8 cellular contexts compared by ENCODE assay signal in the genomic region with DNA sequence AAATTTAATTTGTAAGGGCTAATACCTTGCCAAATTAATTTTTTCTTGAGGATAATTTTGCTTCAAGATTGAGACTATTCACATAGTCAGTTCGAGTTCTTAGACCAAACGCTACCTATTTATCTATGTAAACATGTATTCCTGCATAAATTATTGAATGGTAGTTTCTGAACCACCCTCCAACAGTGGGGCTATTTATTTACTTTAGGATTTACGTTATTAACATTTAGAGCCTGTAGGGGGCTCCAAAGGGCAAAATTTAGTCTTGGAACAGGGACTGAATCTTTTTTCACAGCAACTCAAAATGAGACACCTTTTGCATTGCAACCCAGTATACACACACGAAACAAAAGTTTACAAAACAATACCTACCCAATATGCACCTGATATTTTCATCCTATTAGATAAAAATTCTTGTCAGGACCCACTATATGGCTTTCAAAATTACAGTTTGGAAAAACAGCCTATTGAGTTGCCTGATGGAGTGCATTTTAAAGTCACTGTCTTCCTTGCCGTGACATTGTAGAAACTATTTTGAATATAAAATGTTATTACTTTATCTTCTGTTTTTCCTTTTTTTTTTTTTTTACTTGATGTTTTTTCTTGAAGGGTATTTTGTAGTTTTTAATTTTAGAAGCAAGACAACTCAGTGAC. TPM values are rescaled to one million over a fixed set of nuclear protein-coding genes. Genes with fewer than 3 reads are reported as not detected.
A peak's percentile ranks its signal among the peaks of the same experiment; 100 is the strongest.
DNase-seq lines count a peak whose midpoint lies in the region; ATAC-seq and TF ChIP-seq lines count a peak whose summit lies in the region.

No MANE protein-coding gene starts in this region.

- CTCF ChIA-PET in RWPE1 (lab: Yijun Ruan, JAX) = interaction anchor here (0.7 to 1.0 kb wide), 2 partner anchors 135 to 224 kb away, joined by 3 to 9 read pairs; a partner anchor contains a TSS

- no peak overlapping the region for H3K4me3 Mint-ChIP-seq in activated naive CD8-positive, alpha-beta T cell treated with anti-CD3 and anti-CD28 coated beads, Interleukin-2, amount 10 ng/mL, durations not matched to agents 7 days and 5 days
- H3K4me3 Mint-ChIP-seq in activated naive CD8-positive, alpha-beta T cell treated with anti-CD3 and anti-CD28 coated beads, Interleukin-2, amount 50 U/mL, for 24 hours = no peak overlapping the region
- no peak overlapping the region for H3K4me3 Mint-ChIP-seq in nephron progenitor cell

- ATAC-seq in activated naive CD8-positive, alpha-beta T cell treated with anti-CD3 and anti-CD28 coated beads, Interleukin-2, amount 10 ng/mL, durations not matched to agents 7 days and 5 days (ENCODE audit: low read depth) = peak; percentile 60
- ATAC-seq in activated naive CD8-positive, alpha-beta T cell treated with anti-CD3 and anti-CD28 coated beads, Interleukin-2, amount 50 U/mL, for 24 hours = no peak
- ATAC-seq in GM21529 (IDR thresholded peaks at IDR 0.05; ENCODE audit: unreplicated experiment) = peak; percentile 71
- peak; percentile 28 for ATAC-seq in esophagus mucosa

- POLR2A ChIA-PET in activated naive CD8-positive, alpha-beta T cell treated with anti-CD3 and anti-CD28 coated beads, Interleukin-2, amount 10 ng/mL, durations not matched to agents 7 days and 5 days (lab: Charles Lee) = no interaction called here
- POLR2A ChIA-PET in RWPE1 (lab: Yijun Ruan, JAX; ENCODE audit: low non-redundant PET) = no interaction called here

- in situ Hi-C loops in KBM-7 (cut with MboI; ENCODE audit: low pct_unique_long_range_greater_than_20kb, low sequenced_read_pairs) = no loop called here

- peaks cover 4% of the 10 kb centered on the region for H3K36me3 Mint-ChIP-seq in activated naive CD8-positive, alpha-beta T cell treated with anti-CD3 and anti-CD28 coated beads, Interleukin-2, amount 10 ng/mL, durations not matched to agents 7 days and 5 days
- H3K36me3 Mint-ChIP-seq in activated naive CD8-positive, alpha-beta T cell treated with anti-CD3 and anti-CD28 coated beads, Interleukin-2, amount 50 U/mL, for 24 hours (ENCODE audit: low read depth) = peaks cover 3% of the 10 kb centered on the region
- H3K36me3 Mint-ChIP-seq in nephron progenitor cell (ENCODE audit: low read depth) = no peaks in the 10 kb centered on the region

- peak; percentile 78 for TF ChIP-seq CTCF in RWPE1 (conservative IDR thresholded peaks at IDR 0.05; ENCODE audit: low read depth)
- TF ChIP-seq CTCF in nephron progenitor cell (IDR thresholded peaks at IDR 0.05) = peak; percentile 71

- H3K27me3 Mint-ChIP-seq in activated naive CD8-positive, alpha-beta T cell treated with anti-CD3 and anti-CD28 coated beads, Interleukin-2, amount 10 ng/mL, durations not matched to agents 7 days and 5 days = no peaks in the 10 kb centered on the region
- H3K27me3 Mint-ChIP-seq in activated naive CD8-positive, alpha-beta T cell treated with anti-CD3 and anti-CD28 coated beads, Interleukin-2, amount 50 U/mL, for 24 hours = no peaks in the 10 kb centered on the region
- no peaks in the 10 kb centered on the region for H3K27me3 Mint-ChIP-seq in nephron progenitor cell (ENCODE audit: low read depth, poor library complexity)

- DNase-seq in activated naive CD8-positive, alpha-beta T cell treated with anti-CD3 and anti-CD28 coated beads, Interleukin-2, amount 10 ng/mL, durations not matched to agents 7 days and 5 days = no peak
- no peak for DNase-seq in activated naive CD8-positive, alpha-beta T cell treated with anti-CD3 and anti-CD28 coated beads, Interleukin-2, amount 50 U/mL, for 24 hours
- peak; percentile 48 for DNase-seq in KBM-7
- DNase-seq in RWPE1 (ENCODE audit: low spot score) = peak; percentile 82
- peak; percentile 14 for DNase-seq in nephron progenitor cell
- DNase-seq in NCI-H128 (lab: John Stamatoyannopoulos, UW; ENCODE audit: unreplicated experiment) = no peak

- H3K27ac ChIP-seq in RWPE1 = no peak overlapping the region

- no peaks in the 10 kb centered on the region for H3K4me1 Mint-ChIP-seq in activated naive CD8-positive, alpha-beta T cell treated with anti-CD3 and anti-CD28 coated beads, Interleukin-2, amount 10 ng/mL, durations not matched to agents 7 days and 5 days
- H3K4me1 Mint-ChIP-seq in activated naive CD8-positive, alpha-beta T cell treated with anti-CD3 and anti-CD28 coated beads, Interleukin-2, amount 50 U/mL, for 24 hours = no peaks in the 10 kb centered on the region
- peaks cover 26% of the 10 kb centered on the region for H3K4me1 Mint-ChIP-seq in nephron progenitor cell

- H3K9me3 Mint-ChIP-seq in activated naive CD8-positive, alpha-beta T cell treated with anti-CD3 and anti-CD28 coated beads, Interleukin-2, amount 10 ng/mL, durations not matched to agents 7 days and 5 days = no peaks in the 10 kb centered on the region
- no peaks in the 10 kb centered on the region for H3K9me3 Mint-ChIP-seq in activated naive CD8-positive, alpha-beta T cell treated with anti-CD3 and anti-CD28 coated beads, Interleukin-2, amount 50 U/mL, for 24 hours
- H3K9me3 Mint-ChIP-seq in nephron progenitor cell = no peaks in the 10 kb centered on the region

- H3K27ac Mint-ChIP-seq in activated naive CD8-positive, alpha-beta T cell treated with anti-CD3 and anti-CD28 coated beads, Interleukin-2, amount 10 ng/mL, durations not matched to agents 7 days and 5 days = no peak overlapping the region
- H3K27ac Mint-ChIP-seq in activated naive CD8-positive, alpha-beta T cell treated with anti-CD3 and anti-CD28 coated beads, Interleukin-2, amount 50 U/mL, for 24 hours = no peak overlapping the region
- no peak overlapping the region for H3K27ac Mint-ChIP-seq in nephron progenitor cell

RNA-seq across cellular contexts. Expression of a gene that starts 47.1 kb away (rescaled TPM):
- under 1 TPM in 1 of 2 experiments, not detected in 1; 0.11 TPM for total RNA-seq in activated naive CD8-positive, alpha-beta T cell treated with anti-CD3 and anti-CD28 coated beads, Interleukin-2, amount 10 ng/mL, durations not matched to agents 7 days and 5 days
- total RNA-seq in esophagus mucosa = not detected

Comparison
In these comparisons a context has a peak if more than half of its experiments do, and no peak if none do; other contexts are left out.
1. DNase-seq: peak in KBM-7 (single experiment), RWPE1 (single experiment) and nephron progenitor cell (single experiment); none in activated naive CD8-positive, alpha-beta T cell treated with anti-CD3 and anti-CD28 coated beads, Interleukin-2, amount 10 ng/mL, durations not matched to agents 7 days and 5 days (single experiment), activated naive CD8-positive, alpha-beta T cell treated with anti-CD3 and anti-CD28 coated beads, Interleukin-2, amount 50 U/mL, for 24 hours (single experiment) and NCI-H128 (single experiment).